ENCODE assay signal across 16 cellular contexts in the genomic region with DNA sequence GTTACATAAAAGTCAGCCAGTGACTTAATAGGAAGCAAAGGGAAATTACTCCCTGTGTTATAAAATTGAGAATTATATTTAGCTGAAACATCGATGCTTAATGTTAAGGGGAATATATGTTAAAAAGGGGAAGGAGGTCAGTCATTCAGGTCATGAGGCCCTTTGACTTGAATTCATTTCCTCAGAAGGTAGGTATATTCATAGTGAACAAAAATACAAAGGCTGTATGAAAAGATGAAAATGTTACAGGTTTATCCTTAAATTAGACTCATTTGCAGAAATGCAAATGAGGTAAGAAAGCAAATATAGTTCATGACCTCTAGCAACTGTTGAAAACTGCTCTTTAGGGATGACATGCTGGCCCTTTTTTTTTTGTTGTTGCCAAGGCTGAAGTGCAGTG. TPM values are rescaled to one million over a fixed set of nuclear protein-coding genes. Genes with fewer than 3 reads are reported as not detected.
DNase-seq lines count a peak whose midpoint lies in the region; ATAC-seq, FAIRE-seq and TF ChIP-seq lines count a peak whose summit lies in the region.
"Had no signal": no experiment of that assay in that cellular context is flagged by ENCODE, and none has a peak within 500 bp of the region (broad histone marks: within the 10 kb centered on the region; RNA-seq: fewer than 3 reads in every experiment).

No MANE protein-coding gene starts in this region.

- TF ChIP-seq CTCF in astrocyte (IDR thresholded peaks at IDR 0.05; ENCODE audit: insufficient read depth, low read depth, low read length) (no peak), GM10248 (IDR thresholded peaks at IDR 0.05; ENCODE audit: control extremely low read depth, extremely low read depth, low read depth, missing control alignments) (no peak)

- H3K4me1 ChIP-seq in astrocyte (ENCODE audit: insufficient read depth, low read length) = no peaks in the 10 kb centered on the region

- peaks cover 3 to 5% of the 10 kb centered on the region in 2 donors for H3K9me3 Mint-ChIP-seq in activated T-cell treated with anti-CD3 and anti-CD28 coated beads, Interleukin-2, amount 50 U/mL, for 72 hours
- H3K9me3 Mint-ChIP-seq in astrocyte (ENCODE audit: unreplicated experiment) = no peaks in the 10 kb centered on the region
- peaks cover 4 to 8% of the 10 kb centered on the region in 2 donors for H3K9me3 Mint-ChIP-seq in stimulated activated naive B cell treated with anti-CD40 and anti-IgM and Interleukin-4, amounts not matched to agents 10 μg/mL and 1 μg/mL and 100 μg/mL, for 72 hours

- H3K4me3 ChIP-seq in astrocyte (ENCODE audit: insufficient read depth, low read depth, low read length) = no peak overlapping the region

- H3K9me3 ChIP-seq in T-helper 17 cell (ENCODE audit: control insufficient read depth, low read length, poor library complexity, severe bottlenecking) (no peaks in the 10 kb centered on the region), astrocyte (ENCODE audit: insufficient read depth, low read depth, low read length) (peaks cover 5% of the 10 kb centered on the region)

- peaks cover 78% of the 10 kb centered on the region for H3K36me3 ChIP-seq in astrocyte (ENCODE audit: insufficient read depth, low read length)

- no peak overlapping the region for H3K4me2 ChIP-seq in astrocyte (ENCODE audit: low read length)

- CTCF ChIA-PET in GM10248 (lab: Yijun Ruan, JAX) = interaction anchor here (0.9 to 1.2 kb wide), 3 partner anchors 10 to 36 kb away, joined by 3 to 4 read pairs (median 3); no protein-coding TSS in a partner anchor

- peaks cover 28% of the 10 kb centered on the region for H4K20me1 ChIP-seq in astrocyte (ENCODE audit: insufficient read depth, low read length)

- H3K27ac ChIP-seq in astrocyte (ENCODE audit: low read depth, low read length) = no peak overlapping the region

- peak in 1 of 2 donors; percentile 64 for ATAC-seq in activated T-cell treated with anti-CD3 and anti-CD28 coated beads, Interleukin-2, amount 50 U/mL, for 72 hours (replicated peaks in 1 of 2)
- ATAC-seq in T-helper 17 cell (no peak), GM19351 (IDR thresholded peaks at IDR 0.05; ENCODE audit: unreplicated experiment) (no peak)
- peak; percentile 82 to 85 for ATAC-seq in stimulated activated naive B cell treated with anti-CD40 and anti-IgM and Interleukin-4, amounts not matched to agents 10 μg/mL and 1 μg/mL and 100 μg/mL, for 72 hours (replicated peaks)

- no peaks in the 10 kb centered on the region for H3K4me1 Mint-ChIP-seq in activated T-cell treated with anti-CD3 and anti-CD28 coated beads, Interleukin-2, amount 50 U/mL, for 72 hours (ENCODE audit: low read depth)
- H3K4me1 Mint-ChIP-seq in T-helper 17 cell (peaks cover 4% of the 10 kb centered on the region), astrocyte (ENCODE audit: low read depth, unreplicated experiment) (no peaks in the 10 kb centered on the region)
- H3K4me1 Mint-ChIP-seq in stimulated activated naive B cell treated with anti-CD40 and anti-IgM and Interleukin-4, amounts not matched to agents 10 μg/mL and 1 μg/mL and 100 μg/mL, for 72 hours = peaks cover 8 to 12% of the 10 kb centered on the region in 2 donors
- H3K4me1 Mint-ChIP-seq: B cell had no signal

- no peaks in the 10 kb centered on the region for H3K27me3 ChIP-seq in astrocyte (ENCODE audit: insufficient read depth, low read length)

- no peaks in the 10 kb centered on the region for H3K27me3 Mint-ChIP-seq in activated T-cell treated with anti-CD3 and anti-CD28 coated beads, Interleukin-2, amount 50 U/mL, for 72 hours (ENCODE audit: low read depth)
- H3K27me3 Mint-ChIP-seq in T-helper 17 cell (no peaks in the 10 kb centered on the region), astrocyte (ENCODE audit: low read depth, unreplicated experiment) (no peaks in the 10 kb centered on the region)
- no peaks in the 10 kb centered on the region for H3K27me3 Mint-ChIP-seq in stimulated activated naive B cell treated with anti-CD40 and anti-IgM and Interleukin-4, amounts not matched to agents 10 μg/mL and 1 μg/mL and 100 μg/mL, for 72 hours
- H3K27me3 Mint-ChIP-seq: B cell; CD4-positive, alpha-beta T cell had no signal

- H3K79me2 ChIP-seq in astrocyte (ENCODE audit: insufficient read depth, low read length) = peaks cover 27% of the 10 kb centered on the region

- H2AFZ ChIP-seq in astrocyte (ENCODE audit: low read depth, low read length) = no peak overlapping the region

- no peak for DNase-seq in activated T-cell treated with anti-CD3 and anti-CD28 coated beads, Interleukin-2, amount 50 U/mL, for 72 hours
- DNase-seq in activated T-cell treated with anti-CD3 and anti-CD28 coated beads, Interleukin-2, amount 50 U/mL, for 48 hours = no peak
- DNase-seq in T-helper 17 cell = no peak
- no peak for DNase-seq in astrocyte (ENCODE audit: low read depth)
- no peak for DNase-seq in stimulated activated naive B cell treated with anti-CD40 and anti-IgM and Interleukin-4, amounts not matched to agents 10 μg/mL and 1 μg/mL and 100 μg/mL, for 72 hours
- no peak for DNase-seq in GM10248 (ENCODE audit: extremely low spot score)
- DNase-seq: C1 segment of cervical spinal cord; Calu3; CD4-positive, alpha-beta T cell; DMS 273 treated with DMSO at 0.1 percent for 48 hours; HCEC 1CT; HFFc6 had no signal

- H3K36me3 Mint-ChIP-seq in activated T-cell treated with anti-CD3 and anti-CD28 coated beads, Interleukin-2, amount 50 U/mL, for 72 hours (ENCODE audit: insufficient read depth in 2 of 2) = peaks cover 29 to 73% of the 10 kb centered on the region in 2 donors
- H3K36me3 Mint-ChIP-seq in T-helper 17 cell (ENCODE audit: low read depth) = peaks cover 18% of the 10 kb centered on the region
- H3K36me3 Mint-ChIP-seq in astrocyte (ENCODE audit: low read depth, unreplicated experiment) = peaks cover 31% of the 10 kb centered on the region
- peaks cover 52 to 66% of the 10 kb centered on the region in 2 donors for H3K36me3 Mint-ChIP-seq in stimulated activated naive B cell treated with anti-CD40 and anti-IgM and Interleukin-4, amounts not matched to agents 10 μg/mL and 1 μg/mL and 100 μg/mL, for 72 hours

- no peak overlapping the region for H3K4me3 Mint-ChIP-seq in activated T-cell treated with anti-CD3 and anti-CD28 coated beads, Interleukin-2, amount 50 U/mL, for 72 hours
- no peak overlapping the region for H3K4me3 Mint-ChIP-seq in T-helper 17 cell
- no peak overlapping the region for H3K4me3 Mint-ChIP-seq in astrocyte (ENCODE audit: unreplicated experiment)
- peak overlapping the region in 1 of 2 donors; percentile 16 for H3K4me3 Mint-ChIP-seq in stimulated activated naive B cell treated with anti-CD40 and anti-IgM and Interleukin-4, amounts not matched to agents 10 μg/mL and 1 μg/mL and 100 μg/mL, for 72 hours
- H3K4me3 Mint-ChIP-seq: B cell; CD4-positive, alpha-beta T cell; HFFc6 had no signal

- FAIRE-seq in astrocyte (lab: Jason Lieb, UNC) = no peak
- FAIRE-seq: A204.1, GM12892 had no signal

- H3K27ac Mint-ChIP-seq in activated T-cell treated with anti-CD3 and anti-CD28 coated beads, Interleukin-2, amount 50 U/mL, for 72 hours = peak overlapping the region; percentile 91
- H3K27ac Mint-ChIP-seq in T-helper 17 cell (peak overlapping the region; percentile 9), astrocyte (ENCODE audit: unreplicated experiment) (peak overlapping the region; percentile 26)
- peak overlapping the region; percentile 82 for H3K27ac Mint-ChIP-seq in stimulated activated naive B cell treated with anti-CD40 and anti-IgM and Interleukin-4, amounts not matched to agents 10 μg/mL and 1 μg/mL and 100 μg/mL, for 72 hours
- H3K27ac Mint-ChIP-seq: CD4-positive, alpha-beta T cell; HFFc6 had no signal

- POLR2A ChIA-PET in GM10248 (lab: Yijun Ruan, JAX) = interaction anchor here (1.2 kb wide), 1 partner anchor 21 kb away, joined by 7 read pairs; a partner anchor contains a TSS

- H3K9ac ChIP-seq in astrocyte (ENCODE audit: low read length) = no peak overlapping the region

RNA-seq across cellular contexts. Expression of a gene that starts 20.8 kb away (rescaled TPM):
- 100 to 1,000 TPM; 109 to 140 TPM for total RNA-seq in activated T-cell treated with anti-CD3 and anti-CD28 coated beads, Interleukin-2, amount 50 U/mL, for 72 hours
- 10 to 100 TPM; 24.2 to 27.8 TPM for total RNA-seq in T-helper 17 cell
- 53.8 and 55.0 TPM in 2 replicates for total RNA-seq in astrocyte

Comparison
In these comparisons a context has a peak if more than half of its experiments do, and no peak if none do; other contexts are left out.
1. ATAC-seq: peak in stimulated activated naive B cell treated with anti-CD40 and anti-IgM and Interleukin-4, amounts not matched to agents 10 μg/mL and 1 μg/mL and 100 μg/mL, for 72 hours (2 of 2); none in T-helper 17 cell (single experiment) and GM19351 (single experiment).
2. H3K27ac Mint-ChIP-seq: peak in every context shown above with its lines; median percentile 91 in activated T-cell treated with anti-CD3 and anti-CD28 coated beads, Interleukin-2, amount 50 U/mL, for 72 hours; 82 in stimulated activated naive B cell treated with anti-CD40 and anti-IgM and Interleukin-4, amounts not matched to agents 10 μg/mL and 1 μg/mL and 100 μg/mL, for 72 hours; 26 in astrocyte; 9 in T-helper 17 cell.